25 cellular contexts compared by ENCODE assay signal in genomic region chr1:165662186-165662585, GRCh38. TPM values are rescaled to one million over a fixed set of nuclear protein-coding genes. Genes with fewer than 3 reads are reported as not detected.
DNase-seq lines count a peak whose midpoint lies in the region; ATAC-seq, FAIRE-seq and TF ChIP-seq lines count a peak whose summit lies in the region.
"Had no signal": no experiment of that assay in that cellular context is flagged by ENCODE, and none has a peak within 500 bp of the region (broad histone marks: within the 10 kb centered on the region; RNA-seq: fewer than 3 reads in every experiment).

No MANE protein-coding gene starts in this region.

- no peaks in the 10 kb centered on the region for H4K20me1 ChIP-seq in HepG2 (ENCODE audit: insufficient read depth, low read length)
- no peaks in the 10 kb centered on the region for H4K20me1 ChIP-seq in endothelial cell of umbilical vein (replicated peaks; ENCODE audit: control insufficient read depth, extremely low read depth, insufficient read depth, low read length)

- H3K9ac ChIP-seq in HepG2 (ENCODE audit: insufficient read depth, low read depth, low read length): no peak overlapping the region
- H3K9ac ChIP-seq in endothelial cell of umbilical vein (replicated peaks; ENCODE audit: extremely low read depth, insufficient read depth, low read length): no peak overlapping the region
- H3K9ac ChIP-seq: KMS-11 had no signal

- H3K4me2 ChIP-seq in HepG2 (ENCODE audit: low read depth, low read length) (no peak overlapping the region), endothelial cell of umbilical vein (ENCODE audit: insufficient read depth, low read length) (no peak overlapping the region)
- H3K4me2 ChIP-seq: GM23338, KMS-11 had no signal

- dilution Hi-C loops in endothelial cell of umbilical vein (cut with MboI; ENCODE audit: extremely low pct_ligation_motif_present, low sequenced_read_pairs): no loop called here

- DNase-seq in HepG2 (ENCODE audit: low spot score) (no peak), right lobe of liver (no peak), GM12891 (ENCODE audit: insufficient read length, low spot score) (no peak), endothelial cell of umbilical vein (ENCODE audit: low read depth, low spot score) (no peak), MG63 (no peak), NCI-H2196 treated with DMSO at 0.1 percent for 48 hours (lab: John Stamatoyannopoulos, UW; ENCODE audit: unreplicated experiment) (no peak), COLO668 (lab: John Stamatoyannopoulos, UW; ENCODE audit: unreplicated experiment) (no peak)
- DNase-seq: AML-193; C1 segment of cervical spinal cord; COR-L47; DMS 273 treated with DMSO at 0.1 percent for 48 hours; DMS79 treated with DMSO at 0.1 percent for 48 hours; NCI-H1105; NCI-H146; NCI-H2029 treated with DMSO at 0.1 percent for 48 hours; NCI-H345; NCI-H524; NCI-H774; NK-92 treated with Interleukin-12 subunit alpha and Interleukin-12 subunit beta, amount 100 ng/mL, for 24 hours; SHP77 treated with DMSO at 0.1 percent for 48 hours had no signal

- TF ChIP-seq RAD21 in HepG2 (CRISPR knock-in tag; IDR thresholded peaks at IDR 0.05): no peak

- H3K9me3 ChIP-seq in HepG2 (ENCODE audit: low read length) (no peaks in the 10 kb centered on the region), right lobe of liver (no peaks in the 10 kb centered on the region), endothelial cell of umbilical vein (replicated peaks; ENCODE audit: control insufficient read depth, insufficient read depth, low read length) (no peaks in the 10 kb centered on the region), MG63 (no peaks in the 10 kb centered on the region)
- H3K9me3 ChIP-seq: HAP-1 had no signal

- H3K4me1 ChIP-seq in HepG2 (ENCODE audit: insufficient read depth, low read length): no peaks in the 10 kb centered on the region
- peaks cover 0 to 9% (median 3%) of the 10 kb centered on the region in 4 donors for H3K4me1 ChIP-seq in right lobe of liver
- no peaks in the 10 kb centered on the region for H3K4me1 ChIP-seq in endothelial cell of umbilical vein (ENCODE audit: control insufficient read depth, extremely low read depth, insufficient read depth, low read length)
- H3K4me1 ChIP-seq: HAP-1 had no signal

- H3K79me2 ChIP-seq in HepG2 (ENCODE audit: insufficient read depth, low read length) (no peaks in the 10 kb centered on the region), endothelial cell of umbilical vein (ENCODE audit: control insufficient read depth, insufficient read depth, low read length) (no peaks in the 10 kb centered on the region)

- POLR2A ChIA-PET in HepG2 (lab: Yijun Ruan, JAX): no interaction called here
- POLR2A ChIA-PET in endothelial cell of umbilical vein (lab: Charles Lee): no interaction called here

- TF ChIP-seq EP300 in HepG2 (IDR thresholded peaks at IDR 0.05; ENCODE audit: low read depth in 2 of 2, low read length in 2 of 2) (no peak), HepG2 (CRISPR knock-in tag; IDR thresholded peaks at IDR 0.05; ENCODE audit: borderline replicate concordance) (no peak)

- no peak for ATAC-seq in HepG2
- ATAC-seq in right lobe of liver: no peak
- ATAC-seq: GM23338 had no signal

- no peak for FAIRE-seq in HepG2 (lab: Jason Lieb, UNC)
- peak; percentile 48 for FAIRE-seq in GM12891 (lab: Jason Lieb, UNC)
- FAIRE-seq in endothelial cell of umbilical vein (lab: Jason Lieb, UNC): peak; percentile 26

- TF ChIP-seq POLR2A in HepG2 (IDR thresholded peaks at IDR 0.05; ENCODE audit: insufficient read depth in 1 of 2, low read depth in 2 of 2, low read length in 2 of 2) (no peak), right lobe of liver (IDR thresholded peaks at IDR 0.05) (no peak), GM12891 (IDR thresholded peaks at IDR 0.05; ENCODE audit: low read depth, low read length) (no peak), endothelial cell of umbilical vein (IDR thresholded peaks at IDR 0.05; ENCODE audit: low read depth, low read length) (no peak)

- H3K27ac ChIP-seq in HepG2 (ENCODE audit: extremely low read length, insufficient read depth, low read length) (no peak overlapping the region), right lobe of liver (no peak overlapping the region), endothelial cell of umbilical vein (ENCODE audit: insufficient read depth, low read depth, low read length) (no peak overlapping the region)
- H3K27ac ChIP-seq: KMS-11, RWPE1, SK-N-MC had no signal

- H3K36me3 ChIP-seq in HepG2 (replicated peaks in 1 of 2; ENCODE audit: control insufficient read depth in 1 of 2, insufficient read depth in 2 of 2, low read length in 2 of 2) (peaks cover 4 to 28% of the 10 kb centered on the region in 2 experiments), right lobe of liver (peaks cover 0 to 57% (median 19%) of the 10 kb centered on the region in 4 donors), endothelial cell of umbilical vein (ENCODE audit: control insufficient read depth in 2 of 2, extremely low read depth in 1 of 2, insufficient read depth in 2 of 2, low read length in 2 of 2) (peaks cover 5 to 15% of the 10 kb centered on the region in 2 experiments), MG63 (peaks cover 47% of the 10 kb centered on the region)

- intact Hi-C loops in HepG2 (cut with micrococcal nuclease; ENCODE audit: unreplicated experiment): no loop called here
- intact Hi-C loops in right lobe of liver (cut with DNase I): no loop called here
- intact Hi-C loops in endothelial cell of umbilical vein (cut with micrococcal nuclease): no loop called here

- H3K4me3 ChIP-seq in HepG2 (replicated peaks in 1 of 3; ENCODE audit: insufficient read depth in 1 of 3, low read depth in 2 of 3, low read length in 3 of 3) (no peak overlapping the region), right lobe of liver (no peak overlapping the region), endothelial cell of umbilical vein (replicated peaks in 1 of 3; ENCODE audit: insufficient read depth in 1 of 3, low read depth in 1 of 3, low read length in 3 of 3) (no peak overlapping the region), MG63 (no peak overlapping the region)
- H3K4me3 ChIP-seq: GM23338, HAP-1, SK-N-MC had no signal

- no TSS peak for BruUV-seq in HepG2 (replicated peaks; lab: Mats Ljungman, UMichigan)
- no TSS peak for BruUV-seq in endothelial cell of umbilical vein (replicated peaks; lab: Mats Ljungman, UMichigan)

- CTCF ChIA-PET in HepG2 (lab: Yijun Ruan, JAX; ENCODE audit: low intra/inter-chr PET ratio, low total read pairs): no interaction called here
- CTCF ChIA-PET in endothelial cell of umbilical vein (lab: Charles Lee): no interaction called here

- H3K27me3 ChIP-seq in HepG2 (ENCODE audit: control insufficient read depth in 1 of 2, insufficient read depth in 2 of 2, low read length in 2 of 2): no peaks in the 10 kb centered on the region
- H3K27me3 ChIP-seq in right lobe of liver: no peaks in the 10 kb centered on the region
- H3K27me3 ChIP-seq in endothelial cell of umbilical vein (ENCODE audit: control insufficient read depth in 2 of 2, insufficient read depth in 2 of 2, low read length in 2 of 2): no peaks in the 10 kb centered on the region
- no peaks in the 10 kb centered on the region for H3K27me3 ChIP-seq in MG63

- WGBS in HepG2 (ENCODE audit: low lambda C conversion rate): 97% methylated on average over 3 of the region's 3 CpGs
- 51% methylated on average over 3 of the region's 3 CpGs for WGBS in right lobe of liver (ENCODE audit: insufficient coverage, low coverage, low lambda C conversion rate, missing lambda C conversion rate)

- in situ Hi-C loops in HepG2 (cut with HindIII; ENCODE audit: extremely low pct_ligation_motif_present, low pct_unique_long_range_greater_than_20kb): no loop called here

- no peak overlapping the region for H2AFZ ChIP-seq in HepG2 (ENCODE audit: low read length)
- no peak overlapping the region for H2AFZ ChIP-seq in endothelial cell of umbilical vein (ENCODE audit: low read depth, low read length)
- H2AFZ ChIP-seq: GM23338 had no signal

- TF ChIP-seq CTCF in HepG2 (CRISPR knock-in tag; IDR thresholded peaks at IDR 0.05): no peak
- TF ChIP-seq CTCF in right lobe of liver (IDR thresholded peaks at IDR 0.05): no peak
- TF ChIP-seq CTCF in endothelial cell of umbilical vein (IDR thresholded peaks at IDR 0.05; ENCODE audit: extremely low read depth in 1 of 2, insufficient read depth in 1 of 2, low read depth in 1 of 2, low read length in 2 of 2): no peak

- no peaks in the 10 kb centered on the region for H3K9me1 ChIP-seq in endothelial cell of umbilical vein (replicated peaks; ENCODE audit: control insufficient read depth, extremely low read depth, insufficient read depth, low read length)

RNA-seq across cellular contexts. Expression of gene MGST3, which starts 31.2 kb away (rescaled TPM):
- total RNA-seq in HepG2 (2016; rRNA removed; fragmentation: Illumina TruSeq; extraction: Trizol): 34.3 and 59.7 TPM in 2 replicates
- 11.6 and 14.9 TPM in 2 replicates for total RNA-seq in HepG2 (2016; cell fraction: cytosol; rRNA removed; fragmentation: Illumina TruSeq; extraction: Trizol; ENCODE audit: low read depth)
- total RNA-seq in HepG2 (2016; cell fraction: insoluble cytoplasmic fraction; rRNA removed; fragmentation: Illumina TruSeq; extraction: Trizol): 39.1 and 57.7 TPM in 2 replicates
- total RNA-seq in HepG2 (2016; cell fraction: membrane; rRNA removed; fragmentation: Illumina TruSeq; extraction: Trizol): 12.2 and 18.3 TPM in 2 replicates
- 32.4 and 38.4 TPM in 2 replicates for total RNA-seq in HepG2 (2016; cell fraction: nucleus; rRNA removed; fragmentation: Illumina TruSeq; extraction: Trizol)
- polyA plus RNA-seq in HepG2 (2011; rRNA removed): 54.7 and 61.2 TPM in 2 replicates
- polyA plus RNA-seq in HepG2 (2011; cell fraction: cytosol; rRNA removed): 57.4 and 63.3 TPM in 2 replicates
- polyA plus RNA-seq in HepG2 (2011; cell fraction: nucleus; rRNA removed): 31.0 and 32.2 TPM in 2 replicates
- 28.7 and 43.7 TPM in 2 replicates for polyA plus RNA-seq in HepG2 (2012)
- 12.4 and 14.4 TPM in 2 replicates for polyA plus RNA-seq in HepG2 (2016; cell fraction: cytosol; fragmentation: Illumina TruSeq; extraction: Trizol; ENCODE audit: low read depth)
- 29.5 and 43.0 TPM in 2 replicates for polyA plus RNA-seq in HepG2 (2016; cell fraction: insoluble cytoplasmic fraction; fragmentation: Illumina TruSeq; extraction: Trizol; ENCODE audit: low read depth)
- polyA plus RNA-seq in HepG2 (2016; cell fraction: membrane; fragmentation: Illumina TruSeq; extraction: Trizol; ENCODE audit: low read depth): 12.9 and 15.3 TPM in 2 replicates
- 45.3 and 49.9 TPM in 2 replicates for polyA plus RNA-seq in HepG2 (2016; cell fraction: nucleus; fragmentation: Illumina TruSeq; extraction: Trizol; ENCODE audit: insufficient read depth, low read depth)
- polyA minus RNA-seq in HepG2 (2011; rRNA and poly(A)+ RNA removed; ENCODE audit: low replicate concordance): 38.9 and 110 TPM in 2 replicates
- 16.2 and 23.4 TPM in 2 replicates for polyA minus RNA-seq in HepG2 (2011; cell fraction: cytosol; rRNA and poly(A)+ RNA removed)
- 25.5 and 28.5 TPM in 2 replicates for polyA minus RNA-seq in HepG2 (2011; cell fraction: nucleus; rRNA and poly(A)+ RNA removed)
- 100 to 1,000 TPM in 3 of 6 experiments, 10 to 100 TPM in 3; 74.0 to 141 (median 103) TPM for total RNA-seq in right lobe of liver
- polyA plus RNA-seq in GM12891 (2012; ENCODE audit: low read depth, missing spikeins): 72.7 TPM
- 164 and 196 TPM in 2 replicates for total RNA-seq in endothelial cell of umbilical vein
- 280 and 288 TPM in 2 replicates for polyA plus RNA-seq in endothelial cell of umbilical vein
- polyA plus RNA-seq in endothelial cell of umbilical vein (2011; cell fraction: cytosol; rRNA removed): 215 and 224 TPM in 2 replicates
- polyA plus RNA-seq in endothelial cell of umbilical vein (2011; cell fraction: nucleus; rRNA removed): 97.5 and 118 TPM in 2 replicates
- polyA plus RNA-seq in endothelial cell of umbilical vein (2012): 177 and 191 TPM in 2 replicates
- 108 and 135 TPM in 2 replicates for polyA minus RNA-seq in endothelial cell of umbilical vein
- polyA minus RNA-seq in endothelial cell of umbilical vein (2011; cell fraction: cytosol; rRNA and poly(A)+ RNA removed): 50.9 TPM
- polyA minus RNA-seq in endothelial cell of umbilical vein (2011; cell fraction: nucleus; rRNA and poly(A)+ RNA removed): 29.8 and 38.1 TPM in 2 replicates
- 148 and 168 TPM in 2 replicates for total RNA-seq in MG63 (2014; rRNA removed; shearing (Covaris generic); ENCODE audit: low replicate concordance)

RNA-seq across cellular contexts. Expression of gene ALDH9A1, which starts 36.2 kb away (rescaled TPM):
- 38.5 and 52.7 TPM in 2 replicates for total RNA-seq in HepG2 (2016; rRNA removed; fragmentation: Illumina TruSeq; extraction: Trizol)
- 7.1 and 9.1 TPM in 2 replicates for total RNA-seq in HepG2 (2016; cell fraction: cytosol; rRNA removed; fragmentation: Illumina TruSeq; extraction: Trizol; ENCODE audit: low read depth)
- total RNA-seq in HepG2 (2016; cell fraction: insoluble cytoplasmic fraction; rRNA removed; fragmentation: Illumina TruSeq; extraction: Trizol): 38.4 and 54.3 TPM in 2 replicates
- 14.3 and 17.8 TPM in 2 replicates for total RNA-seq in HepG2 (2016; cell fraction: membrane; rRNA removed; fragmentation: Illumina TruSeq; extraction: Trizol)
- total RNA-seq in HepG2 (2016; cell fraction: nucleus; rRNA removed; fragmentation: Illumina TruSeq; extraction: Trizol): 19.4 and 21.3 TPM in 2 replicates
- 17.1 and 27.5 TPM in 2 replicates for polyA plus RNA-seq in HepG2 (2011; rRNA removed)
- 11.1 and 19.0 TPM in 2 replicates for polyA plus RNA-seq in HepG2 (2011; cell fraction: cytosol; rRNA removed)
- polyA plus RNA-seq in HepG2 (2011; cell fraction: nucleus; rRNA removed): 6.4 and 7.2 TPM in 2 replicates
- polyA plus RNA-seq in HepG2 (2012): 17.1 and 26.3 TPM in 2 replicates
- polyA plus RNA-seq in HepG2 (2016; cell fraction: cytosol; fragmentation: Illumina TruSeq; extraction: Trizol; ENCODE audit: low read depth): 3.8 and 4.1 TPM in 2 replicates
- polyA plus RNA-seq in HepG2 (2016; cell fraction: insoluble cytoplasmic fraction; fragmentation: Illumina TruSeq; extraction: Trizol; ENCODE audit: low read depth): 44.3 and 45.9 TPM in 2 replicates
- 9.1 and 10.6 TPM in 2 replicates for polyA plus RNA-seq in HepG2 (2016; cell fraction: membrane; fragmentation: Illumina TruSeq; extraction: Trizol; ENCODE audit: low read depth)
- 19.2 and 22.1 TPM in 2 replicates for polyA plus RNA-seq in HepG2 (2016; cell fraction: nucleus; fragmentation: Illumina TruSeq; extraction: Trizol; ENCODE audit: insufficient read depth, low read depth)
- polyA minus RNA-seq in HepG2 (2011; rRNA and poly(A)+ RNA removed; ENCODE audit: low replicate concordance): 23.3 and 82.5 TPM in 2 replicates
- polyA minus RNA-seq in HepG2 (2011; cell fraction: cytosol; rRNA and poly(A)+ RNA removed): 19.5 and 19.6 TPM in 2 replicates
- polyA minus RNA-seq in HepG2 (2011; cell fraction: nucleus; rRNA and poly(A)+ RNA removed): 14.4 and 23.9 TPM in 2 replicates
- total RNA-seq in right lobe of liver: 100 to 1,000 TPM in 3 of 6 experiments, 10 to 100 TPM in 3; 69.7 to 139 (median 93.8) TPM
- polyA plus RNA-seq in GM12891 (2012; ENCODE audit: low read depth, missing spikeins): 29.9 TPM
- total RNA-seq in endothelial cell of umbilical vein: 41.4 and 47.4 TPM in 2 replicates
- polyA plus RNA-seq in endothelial cell of umbilical vein: 15.2 and 25.5 TPM in 2 replicates
- polyA plus RNA-seq in endothelial cell of umbilical vein (2011; cell fraction: cytosol; rRNA removed): 20.5 and 21.0 TPM in 2 replicates
- polyA plus RNA-seq in endothelial cell of umbilical vein (2011; cell fraction: nucleus; rRNA removed): 17.6 and 34.4 TPM in 2 replicates
- polyA plus RNA-seq in endothelial cell of umbilical vein (2012): 30.4 and 50.8 TPM in 2 replicates
- polyA minus RNA-seq in endothelial cell of umbilical vein: 17.4 and 25.9 TPM in 2 replicates
- polyA minus RNA-seq in endothelial cell of umbilical vein (2011; cell fraction: cytosol; rRNA and poly(A)+ RNA removed): 57.5 TPM
- 7.9 and 15.1 TPM in 2 replicates for polyA minus RNA-seq in endothelial cell of umbilical vein (2011; cell fraction: nucleus; rRNA and poly(A)+ RNA removed)
- 82.1 and 124 TPM in 2 replicates for total RNA-seq in MG63 (2014; rRNA removed; shearing (Covaris generic); ENCODE audit: low replicate concordance)
